In the genomic region with DNA sequence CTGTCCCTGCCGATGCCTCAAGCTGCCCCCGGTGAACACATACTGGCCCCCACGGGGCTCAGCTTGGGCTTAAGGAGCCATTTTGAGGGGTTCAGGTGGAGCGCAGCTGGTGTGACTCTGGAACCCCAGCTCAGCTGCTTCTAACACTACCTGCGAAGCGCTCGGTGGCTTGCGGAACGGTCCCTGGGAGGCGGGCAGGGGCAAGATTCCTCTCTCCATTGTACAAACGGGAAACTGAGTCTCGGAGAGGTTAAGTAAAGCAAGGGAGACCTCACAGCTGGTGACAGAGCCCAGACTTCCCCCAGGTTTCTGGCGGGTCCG, we compare ENCODE assay signal across 1 cellular context.
TF ChIP-seq lines count a peak whose summit lies in the region.

No MANE protein-coding gene starts in this region.

TF ChIP-seq in SK-N-SH, 30 proteins besides CTCF, POLR2A, EP300 and RAD21 (continued from another document):
- TF ChIP-seq NFIC (IDR thresholded peaks at IDR 0.05; ENCODE audit: borderline replicate concordance) (no peak), MEF2A (IDR thresholded peaks at IDR 0.05; ENCODE audit: borderline replicate concordance, low read depth) (no peak), GABPA (IDR thresholded peaks at IDR 0.05; ENCODE audit: low read depth) (no peak), CHD2 (IDR thresholded peaks at IDR 0.05; ENCODE audit: low read length, partially characterized antibody) (no peak), GATA2 (CRISPR knock-in tag; IDR thresholded peaks at IDR 0.05) (no peak), NRF1 (IDR thresholded peaks at IDR 0.05; ENCODE audit: low read depth, low read length) (no peak), FOXM1 (IDR thresholded peaks at IDR 0.05; ENCODE audit: low read depth) (no peak)
- TF ChIP-seq, protein P1, sequence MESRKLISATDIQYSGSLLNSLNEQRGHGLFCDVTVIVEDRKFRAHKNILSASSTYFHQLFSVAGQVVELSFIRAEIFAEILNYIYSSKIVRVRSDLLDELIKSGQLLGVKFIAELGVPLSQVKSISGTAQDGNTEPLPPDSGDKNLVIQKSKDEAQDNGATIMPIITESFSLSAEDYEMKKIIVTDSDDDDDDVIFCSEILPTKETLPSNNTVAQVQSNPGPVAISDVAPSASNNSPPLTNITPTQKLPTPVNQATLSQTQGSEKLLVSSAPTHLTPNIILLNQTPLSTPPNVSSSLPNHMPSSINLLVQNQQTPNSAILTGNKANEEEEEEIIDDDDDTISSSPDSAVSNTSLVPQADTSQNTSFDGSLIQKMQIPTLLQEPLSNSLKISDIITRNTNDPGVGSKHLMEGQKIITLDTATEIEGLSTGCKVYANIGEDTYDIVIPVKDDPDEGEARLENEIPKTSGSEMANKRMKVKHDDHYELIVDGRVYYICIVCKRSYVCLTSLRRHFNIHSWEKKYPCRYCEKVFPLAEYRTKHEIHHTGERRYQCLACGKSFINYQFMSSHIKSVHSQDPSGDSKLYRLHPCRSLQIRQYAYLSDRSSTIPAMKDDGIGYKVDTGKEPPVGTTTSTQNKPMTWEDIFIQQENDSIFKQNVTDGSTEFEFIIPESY (IDR thresholded peaks at IDR 0.05; ENCODE audit: borderline replicate concordance, low read depth) = no peak
TF ChIP-seq in SK-N-SH: peak in this region for 0.
